ENCODE assay signal across 25 cellular contexts in genomic region chr3:39398700-39399099, GRCh38. TPM values are rescaled to one million over a fixed set of nuclear protein-coding genes. Genes with fewer than 3 reads are reported as not detected.
A peak's percentile ranks its signal among the peaks of the same experiment; 100 is the strongest.
DNase-seq lines count a peak whose midpoint lies in the region; ATAC-seq, FAIRE-seq and TF ChIP-seq lines count a peak whose summit lies in the region.
"Had no signal": no experiment of that assay in that cellular context is flagged by ENCODE, and none has a peak within 500 bp of the region (broad histone marks: within the 10 kb centered on the region; RNA-seq: fewer than 3 reads in every experiment).

No MANE protein-coding gene starts in this region.

- H3K79me2 ChIP-seq in HCT116 (ENCODE audit: insufficient read depth, low read length) = no peaks in the 10 kb centered on the region

- BruUV-seq in HCT116 (replicated peaks; lab: Mats Ljungman, UMichigan) = no TSS peak

- H3K4me1 ChIP-seq in HCT116 (ENCODE audit: control insufficient read depth in 1 of 2, insufficient read depth in 2 of 2, low read length in 2 of 2) (no peaks in the 10 kb centered on the region), foreskin keratinocyte (no peaks in the 10 kb centered on the region), gastrocnemius medialis (no peaks in the 10 kb centered on the region)
- H3K4me1 ChIP-seq: Caco-2, colonic mucosa had no signal

- in situ Hi-C loops in gastrocnemius medialis (cut with MboI; ENCODE audit: low sequenced_read_pairs in 4 of 4) = loop anchor here in 1 of 4 donors (25.0 kb wide), 1 partner anchor 1064 kb away; the partner anchor contains the start of gene RPL14

- peak overlapping the region; percentile 81 for H3K27ac Mint-ChIP-seq in T-helper 17 cell
- H3K27ac Mint-ChIP-seq: activated naive CD8-positive, alpha-beta T cell treated with anti-CD3 and anti-CD28 coated beads for 36 hours; B cell; stimulated activated naive CD8-positive, alpha-beta T cell treated with anti-CD3 and anti-CD28 coated beads, Interleukin-15, Interleukin-2, amounts not matched to agents 100 ng/mL and 50 ng/mL, for 24 hours; type B pancreatic cell had no signal

- no peak overlapping the region for H3K27ac ChIP-seq in HCT116 (ENCODE audit: low read depth, low read length)
- no peak overlapping the region for H3K27ac ChIP-seq in foreskin keratinocyte
- H3K27ac ChIP-seq in gastrocnemius medialis = no peak overlapping the region
- H3K27ac ChIP-seq: colonic mucosa had no signal

- intact Hi-C loops in HCT116 (cut with micrococcal nuclease) (no loop called here), gastrocnemius medialis (cut with DNase I; ENCODE audit: low total_unique reads) (no loop called here)

- no peak overlapping the region for H2AFZ ChIP-seq in HCT116 (ENCODE audit: low read depth, low read length, poor library complexity, severe bottlenecking)

- POLR2A ChIA-PET in HCT116 (lab: Charles Lee) = no interaction called here

- CTCF ChIA-PET in HCT116 (lab: Charles Lee) = no interaction called here

- no peak for TF ChIP-seq CTCF in HCT116 (IDR thresholded peaks at IDR 0.05 in 2 of 3, conservative IDR thresholded peaks at IDR 0.05 in 1 of 3; ENCODE audit: borderline replicate concordance in 1 of 3, insufficient read depth in 1 of 3, low read depth in 2 of 3, low read length in 2 of 3)
- peak; percentile 47 for TF ChIP-seq CTCF in foreskin keratinocyte (conservative IDR thresholded peaks at IDR 0.05)
- no peak for TF ChIP-seq CTCF in gastrocnemius medialis (IDR thresholded peaks at IDR 0.05 in 4 of 5, conservative IDR thresholded peaks at IDR 0.05 in 1 of 5)

- RAD21 ChIA-PET in HCT116 (lab: Charles Lee; ENCODE audit: low non-redundant PET in 1 of 2, low total read pairs in 2 of 2, uncharacterized antibody in 2 of 2, unreplicated experiment in 2 of 2) = no interaction called here

- no peak overlapping the region for H3K4me2 ChIP-seq in HCT116 (ENCODE audit: low read length)

- no peaks in the 10 kb centered on the region for H4K20me1 ChIP-seq in HCT116 (ENCODE audit: insufficient read depth)

- no peak overlapping the region for H3K9ac ChIP-seq in HCT116 (ENCODE audit: low read length)

- no peaks in the 10 kb centered on the region for H3K9me3 ChIP-seq in HCT116 (ENCODE audit: control insufficient read depth in 1 of 2, insufficient read depth in 1 of 2, low read depth in 1 of 2, low read length in 2 of 2)
- H3K9me3 ChIP-seq in T-helper 17 cell (ENCODE audit: control insufficient read depth, low read length, poor library complexity, severe bottlenecking) = no peaks in the 10 kb centered on the region
- no peaks in the 10 kb centered on the region for H3K9me3 ChIP-seq in gastrocnemius medialis
- H3K9me3 ChIP-seq: Caco-2, colonic mucosa had no signal

- no peaks in the 10 kb centered on the region for H3K27me3 Mint-ChIP-seq in T-helper 17 cell
- H3K27me3 Mint-ChIP-seq: activated naive CD8-positive, alpha-beta T cell treated with anti-CD3 and anti-CD28 coated beads for 36 hours; B cell; naive thymus-derived CD8-positive, alpha-beta T cell; stimulated activated naive CD8-positive, alpha-beta T cell treated with anti-CD3 and anti-CD28 coated beads, Interleukin-15, Interleukin-2, amounts not matched to agents 100 ng/mL and 50 ng/mL, for 24 hours; type B pancreatic cell had no signal

- ATAC-seq in HCT116 (peak; percentile 52), T-helper 17 cell (no peak), foreskin keratinocyte (peak; percentile 74), GM19324 (IDR thresholded peaks at IDR 0.05; ENCODE audit: low FRiP score, unreplicated experiment) (no peak), gastrocnemius medialis (no peak)
- ATAC-seq: naive thymus-derived CD8-positive, alpha-beta T cell had no signal

- no peak for TF ChIP-seq RAD21 in HCT116 (IDR thresholded peaks at IDR 0.05; ENCODE audit: low read depth)

- H3K36me3 ChIP-seq in HCT116 (ENCODE audit: control insufficient read depth in 1 of 2, insufficient read depth in 2 of 2, low read length in 2 of 2) (peaks cover 14 to 24% of the 10 kb centered on the region in 2 experiments; a peak in 3 of 4 replicates), gastrocnemius medialis (peaks cover 0 to 53% of the 10 kb centered on the region in 2 donors)

- TF ChIP-seq POLR2A in GM12891 (IDR thresholded peaks at IDR 0.05; ENCODE audit: low read depth, low read length) (0 out of 2 replicates have a peak, but pooled peaks have one; percentile 16), HCT116 (IDR thresholded peaks at IDR 0.05; ENCODE audit: borderline replicate concordance, extremely low read depth, insufficient read depth, insufficient read length) (no peak), gastrocnemius medialis (IDR thresholded peaks at IDR 0.05) (no peak)

- H3K9me2 ChIP-seq in HCT116 (ENCODE audit: insufficient read depth) = no peaks in the 10 kb centered on the region

- no peak for FAIRE-seq in GM12891 (lab: Jason Lieb, UNC)
- FAIRE-seq: TTC549 had no signal

- peaks cover 6% of the 10 kb centered on the region for H3K4me1 Mint-ChIP-seq in T-helper 17 cell
- H3K4me1 Mint-ChIP-seq: B cell; naive thymus-derived CD8-positive, alpha-beta T cell had no signal

- H3K36me3 Mint-ChIP-seq in T-helper 17 cell (ENCODE audit: low read depth) = no peaks in the 10 kb centered on the region

- DNase-seq in GM12891 (ENCODE audit: insufficient read length, low spot score) = no peak
- no peak for DNase-seq in HCT116 (ENCODE audit: low read depth, low spot score)
- no peak for DNase-seq in T-helper 17 cell
- peak; percentile 53 to 67 for DNase-seq in foreskin keratinocyte
- no peak for DNase-seq in gastrocnemius medialis
- DNase-seq in DMS79 treated with DMSO at 0.1 percent for 48 hours (lab: John Stamatoyannopoulos, UW) = no peak
- DNase-seq: activated CD4-positive, alpha-beta T cell treated with anti-CD3 and anti-CD28 coated beads, Interleukin-2, amount 50 U/mL, for 4 hours; activated naive CD8-positive, alpha-beta T cell treated with anti-CD3 and anti-CD28 coated beads for 36 hours; activated T-cell treated with anti-CD3 and anti-CD28 coated beads for 4 hours; Caco-2; colonic mucosa; H7; hypothalamus; IMR-90; islet precursor cell; naive thymus-derived CD8-positive, alpha-beta T cell; NCI-H2029; NCI-H446; stimulated activated CD4-positive, alpha-beta T cell treated with anti-CD3 and anti-CD28 coated beads, Interleukin-1b, Interleukin-23, amount 100 ng/mL, for 48 hours; SW 1271 had no signal

- no peak overlapping the region for H3K4me3 ChIP-seq in HCT116 (replicated peaks in 1 of 2; ENCODE audit: low read depth in 1 of 2, low read length in 2 of 2)
- H3K4me3 ChIP-seq in gastrocnemius medialis = no peak overlapping the region
- H3K4me3 ChIP-seq: colonic mucosa had no signal

- H3K27me3 ChIP-seq in HCT116 (ENCODE audit: insufficient read depth, low read length) = no peaks in the 10 kb centered on the region
- no peaks in the 10 kb centered on the region for H3K27me3 ChIP-seq in foreskin keratinocyte
- H3K27me3 ChIP-seq in gastrocnemius medialis = no peaks in the 10 kb centered on the region
- H3K27me3 ChIP-seq: colonic mucosa had no signal

- no peak overlapping the region for H3K4me3 Mint-ChIP-seq in T-helper 17 cell
- H3K4me3 Mint-ChIP-seq: activated naive CD8-positive, alpha-beta T cell treated with anti-CD3 and anti-CD28 coated beads for 36 hours; B cell; naive thymus-derived CD8-positive, alpha-beta T cell; stimulated activated naive CD8-positive, alpha-beta T cell treated with anti-CD3 and anti-CD28 coated beads, Interleukin-15, Interleukin-2, amounts not matched to agents 100 ng/mL and 50 ng/mL, for 24 hours; type B pancreatic cell had no signal

TF ChIP-seq in GM12891, 5 proteins besides CTCF, POLR2A, EP300 and RAD21:
- TF ChIP-seq PAX5 (IDR thresholded peaks at IDR 0.05; ENCODE audit: insufficient read depth, low read length, severe bottlenecking) (no peak), POU2F2 (IDR thresholded peaks at IDR 0.05; ENCODE audit: low read depth, low read length) (no peak), TAF1 (IDR thresholded peaks at IDR 0.05; ENCODE audit: low read depth, low read length) (no peak)

TF ChIP-seq in HCT116, 20 proteins besides CTCF, POLR2A, EP300 and RAD21 (continues in another document):
- TF ChIP-seq POLR2AphosphoS5 (IDR thresholded peaks at IDR 0.05; ENCODE audit: low read depth, low read length) = no peak
- no peak for TF ChIP-seq ZNF274 (IDR thresholded peaks at IDR 0.05; ENCODE audit: low read depth, low read length)
- no peak for TF ChIP-seq SRF (IDR thresholded peaks at IDR 0.05; ENCODE audit: low read depth)
- TF ChIP-seq FOSL1 (IDR thresholded peaks at IDR 0.05; ENCODE audit: low read depth) = no peak
- no peak for TF ChIP-seq EZH2phosphoT487 (IDR thresholded peaks at IDR 0.05; ENCODE audit: borderline replicate concordance)

RNA-seq across cellular contexts. Expression of gene RPSA, which starts 7.8 kb away (rescaled TPM):
- 3,537 TPM for polyA plus RNA-seq in GM12891 (2012; ENCODE audit: low read depth, missing spikeins)
- total RNA-seq in HCT116 (2021; ENCODE audit: unreplicated experiment) (2,486 TPM), T-helper 17 cell (1,000 to 10,000 TPM; 1,939 to 2,030 TPM), foreskin keratinocyte (2,232 and 2,325 TPM in 2 replicates), gastrocnemius medialis (100 to 1,000 TPM; 644 to 857 (median 730) TPM)
- 3,310 and 3,338 TPM in 2 replicates for polyA plus RNA-seq in HCT116 (2012)
- polyA plus RNA-seq in foreskin keratinocyte = 3,429 and 3,722 TPM in 2 replicates

RNA-seq across cellular contexts. Expression of gene SLC25A38, which starts 15.5 kb away (rescaled TPM):
- 28.4 TPM for polyA plus RNA-seq in GM12891 (2012; ENCODE audit: low read depth, missing spikeins)
- total RNA-seq in HCT116 (2021; ENCODE audit: unreplicated experiment) = 26.7 TPM
- 17.0 and 23.9 TPM in 2 replicates for polyA plus RNA-seq in HCT116 (2012)
- total RNA-seq in T-helper 17 cell = 10 to 100 TPM; 39.9 to 55.4 TPM
- total RNA-seq in foreskin keratinocyte = 29.2 and 29.8 TPM in 2 replicates
- 28.0 and 30.7 TPM in 2 replicates for polyA plus RNA-seq in foreskin keratinocyte
- total RNA-seq in gastrocnemius medialis = 10 to 100 TPM; 43.8 to 51.2 (median 48.2) TPM

Comparison
In these comparisons a context has a peak if more than half of its experiments do, and no peak if none do; other contexts are left out.
1. DNase-seq: peak in foreskin keratinocyte (2 of 2); none in GM12891 (single experiment), HCT116 (single experiment), T-helper 17 cell (0 of 3), gastrocnemius medialis (0 of 2) and DMS79 treated with DMSO at 0.1 percent for 48 hours (single experiment).
2. ATAC-seq: peak in HCT116 (single experiment) and foreskin keratinocyte (single experiment); none in T-helper 17 cell (single experiment), GM19324 (single experiment) and gastrocnemius medialis (0 of 2).